Comparison of ENCODE assay signal across 19 cellular contexts in the genomic region with DNA sequence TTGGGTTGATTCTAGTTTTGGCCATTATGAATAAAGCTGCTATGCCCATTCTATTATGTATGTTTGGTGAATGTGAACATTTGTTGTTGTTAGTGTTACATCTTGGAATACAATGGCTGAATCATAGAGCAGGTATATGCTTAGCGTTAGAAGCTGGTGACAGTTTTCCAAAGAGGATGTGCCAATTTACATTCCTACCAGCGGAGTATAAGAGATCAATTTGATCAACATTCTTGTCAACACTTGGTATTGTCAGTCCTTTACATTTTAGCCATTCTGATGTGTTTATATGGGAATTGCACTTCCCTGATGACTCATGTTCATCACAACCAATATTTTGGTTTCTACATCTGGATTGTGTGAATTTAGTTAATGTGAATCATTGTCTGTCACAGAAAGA. TPM values are rescaled to one million over a fixed set of nuclear protein-coding genes. Genes with fewer than 3 reads are reported as not detected.
DNase-seq lines count a peak whose midpoint lies in the region; ATAC-seq, FAIRE-seq and TF ChIP-seq lines count a peak whose summit lies in the region.
"Had no signal": no experiment of that assay in that cellular context is flagged by ENCODE, and none has a peak within 500 bp of the region (broad histone marks: within the 10 kb centered on the region; RNA-seq: fewer than 3 reads in every experiment).

No MANE protein-coding gene starts in this region.

- CTCF ChIA-PET in A549 (lab: Yijun Ruan, JAX) = interaction anchor here (1.0 to 4.9 kb wide), 4 partner anchors 13 to 193 kb away, joined by 3 to 43 read pairs (median 12); no protein-coding TSS in a partner anchor
- CTCF ChIA-PET in K562 (lab: Yijun Ruan, JAX; ENCODE audit: low intra/inter-chr PET ratio) = no interaction called here

- TF ChIP-seq RAD21 in A549 (conservative IDR thresholded peaks at IDR 0.05 in 1 of 2, IDR thresholded peaks at IDR 0.05 in 1 of 2) (no peak), K562 (CRISPR knock-in tag; conservative IDR thresholded peaks at IDR 0.05 in 1 of 2, IDR thresholded peaks at IDR 0.05 in 1 of 2) (no peak)

- no peak overlapping the region for H3K4me3 ChIP-seq in A549
- no peak overlapping the region for H3K4me3 ChIP-seq in K562
- H3K4me3 ChIP-seq: GM23338 had no signal

- H3K9me1 ChIP-seq in K562 (ENCODE audit: control insufficient read depth, insufficient read depth, low read length) = no peaks in the 10 kb centered on the region

- ATAC-seq in A549 (no peak), K562 (no peak), HG02884 (IDR thresholded peaks at IDR 0.05; ENCODE audit: unreplicated experiment) (no peak), HG02840 (IDR thresholded peaks at IDR 0.05; ENCODE audit: low FRiP score, unreplicated experiment) (no peak)
- ATAC-seq: CD8-positive, alpha-beta T cell had no signal

- no TSS peak for BruUV-seq in K562 (replicated peaks; lab: Mats Ljungman, UMichigan)

- POLR2A ChIA-PET in A549 (lab: Yijun Ruan, JAX) (no interaction called here), K562 (lab: Yijun Ruan, JAX) (no interaction called here)

- no peaks in the 10 kb centered on the region for H3K36me3 ChIP-seq in K562 (ENCODE audit: control insufficient read depth, insufficient read depth, low read length)

- H3K4me2 ChIP-seq in A549 = no peak overlapping the region
- no peak overlapping the region for H3K4me2 ChIP-seq in K562 (ENCODE audit: insufficient read depth, low read length)
- H3K4me2 ChIP-seq: GM23338 had no signal

- H3K79me2 ChIP-seq in K562 (ENCODE audit: control insufficient read depth, insufficient read depth, low read length) = no peaks in the 10 kb centered on the region

- H3K4me1 ChIP-seq in A549 (peaks cover 8% of the 10 kb centered on the region; the same call in 2 of the 3 replicates), K562 (replicated peaks in 1 of 2; ENCODE audit: control insufficient read depth in 2 of 2, insufficient read depth in 2 of 2, low read length in 2 of 2) (no peaks in the 10 kb centered on the region)

- TF ChIP-seq EP300 in A549 (IDR thresholded peaks at IDR 0.05) (no peak), K562 (IDR thresholded peaks at IDR 0.05; ENCODE audit: low read length) (no peak)

- intact Hi-C loops in K562 (cut with micrococcal nuclease) = no loop called here

- no peak overlapping the region for H2AFZ ChIP-seq in K562 (ENCODE audit: low read depth, low read length)
- H2AFZ ChIP-seq: GM23338 had no signal

- H3K9ac ChIP-seq in K562 (ENCODE audit: insufficient read depth in 1 of 2, low read depth in 2 of 2, low read length in 2 of 2) = no peak overlapping the region

- 0 out of 3 replicates have a peak, but pooled peaks cover 2% of the 10 kb centered on the region for H3K9me3 ChIP-seq in A549
- no peaks in the 10 kb centered on the region for H3K9me3 ChIP-seq in K562 (replicated peaks; ENCODE audit: control insufficient read depth, insufficient read depth, low read depth, low read length)
- H3K9me3 ChIP-seq: Caco-2 had no signal

- TF ChIP-seq CTCF in A549 (IDR thresholded peaks at IDR 0.05) (no peak), K562 (IDR thresholded peaks at IDR 0.05 in 2 of 3, conservative IDR thresholded peaks at IDR 0.05 in 1 of 3; ENCODE audit: insufficient read depth in 2 of 3, low read depth in 1 of 3, low read length in 3 of 3) (no peak)

- in situ Hi-C loops in K562 (cut with MboI) = loop anchor here (25.0 kb wide), 1 partner anchor 1217 kb away; no protein-coding TSS in a partner anchor

- no peaks in the 10 kb centered on the region for H4K20me1 ChIP-seq in K562 (replicated peaks; ENCODE audit: control insufficient read depth, insufficient read depth, low read length)

- 77% methylated on average over 2 of the region's 2 CpGs for WGBS in A549 (ENCODE audit: missing lambda C conversion rate)
- 41% methylated on average over 2 of the region's 2 CpGs for WGBS in K562 (ENCODE audit: insufficient coverage, low coverage, missing lambda C conversion rate)

- FAIRE-seq in A549 (lab: Jason Lieb, UNC) (no peak), K562 (lab: Jason Lieb, UNC) (no peak), urothelium cell line (lab: Jason Lieb, UNC) (peak; percentile 27)
- FAIRE-seq: G401.6, GM12892 had no signal

- TF ChIP-seq POLR2A in A549 (IDR thresholded peaks at IDR 0.05; ENCODE audit: low read length) (no peak), K562 (conservative IDR thresholded peaks at IDR 0.05) (no peak)

- H3K27me3 ChIP-seq in K562 (ENCODE audit: control insufficient read depth in 2 of 2, insufficient read depth in 2 of 2, low read length in 2 of 2) = peaks cover 10 to 35% of the 10 kb centered on the region in 2 experiments; a peak in 3 of 5 replicates

- DNase-seq in A549 (ENCODE audit: low read depth in 1 of 2, low spot score in 1 of 2) (no peak), LHCN-M2 (ENCODE audit: low read depth) (peak; percentile 10), K562 (ENCODE audit: extremely low read depth in 1 of 4, low spot score in 3 of 4) (no peak), urothelium cell line (ENCODE audit: low spot score) (no peak), NCI-H345 treated with DMSO at 0.1 percent for 48 hours (lab: John Stamatoyannopoulos, UW; ENCODE audit: unreplicated experiment) (no peak)
- DNase-seq: 8988T; Caco-2; CD4-positive, CD25-positive, alpha-beta regulatory T cell; CD8-positive, alpha-beta T cell; DMS153; HCEC 1CT had no signal

- H3K27ac ChIP-seq in A549 (no peak overlapping the region), K562 (ENCODE audit: extremely low read depth, low read depth, low read length) (no peak overlapping the region)
- H3K27ac ChIP-seq: C4-2B had no signal

TF ChIP-seq in A549, 52 proteins besides CTCF, POLR2A, EP300 and RAD21:
- TF ChIP-seq POLR2AphosphoS2 (conservative IDR thresholded peaks at IDR 0.05; ENCODE audit: low read length) (no peak), ZFP36 (IDR thresholded peaks at IDR 0.05; ENCODE audit: borderline replicate concordance, partially characterized antibody) (peak; percentile 8)

TF ChIP-seq in K562, 482 proteins besides CTCF, POLR2A, EP300 and RAD21:
- TF ChIP-seq ZC3H8 (IDR thresholded peaks at IDR 0.05) (no peak), RBM25 (IDR thresholded peaks at IDR 0.05; ENCODE audit: low read depth, low read length, severe bottlenecking) (peak; percentile 18)

RNA-seq across cellular contexts. Expression of a gene that starts 37.8 kb away (rescaled TPM):
- polyA plus RNA-seq in A549 (2011; rRNA removed) (7.4 and 7.8 TPM in 2 replicates), A549 (2017; fragmentation: RNase III; extraction: RNeasy Plus Mini Kit Qiagen cat#74134 plus additional on column Dnase treatment) (1.5 to 1.7 TPM (median 1.5 TPM) in 3 replicates), K562 (2011; rRNA removed) (2.4 TPM in 2 replicates), K562 (2014; fragmentation: Illumina TruSeq; extraction: Trizol) (0.07 and 0.19 TPM in 2 replicates), K562 (2014; fragmentation: Nextera tagmentation; extraction: Ambion mirVana) (not detected), K562 (2014; rRNA removed) (0.01 and 0.19 TPM in 2 replicates)
- 2.2 TPM in 2 replicates for polyA plus RNA-seq in A549 (2012; cell fraction: cytosol; rRNA removed)
- polyA plus RNA-seq in A549 (2012; cell fraction: nucleus; rRNA removed) = 1.8 and 2.1 TPM in 2 replicates
- polyA minus RNA-seq in A549 (2011; rRNA and poly(A)+ RNA removed) = 9.4 and 15.2 TPM in 2 replicates
- total RNA-seq in LHCN-M2 (2014; rRNA removed) (0.46 and 0.83 TPM in 2 replicates), K562 (2014; rRNA removed) (not detected in 2 replicates), K562 (2014; rRNA removed; fragmentation: Illumina TruSeq; extraction: Trizol) (0.07 and 0.13 TPM in 2 replicates), K562 (2015; rRNA removed; fragmentation: Illumina TruSeq; extraction: Trizol) (0.08 and 0.11 TPM in 2 replicates), K562 (2021) (0.11 and 0.27 TPM in 2 replicates)
- polyA plus RNA-seq in LHCN-M2 (2012) = 0.22 TPM
- total RNA-seq in K562 (2011; cell fraction: chromatin; rRNA removed; ENCODE audit: low replicate concordance) = 1.1 and 1.5 TPM in 2 replicates
- total RNA-seq in K562 (2011; cell fraction: nucleolus; rRNA removed) = 0.39 and 0.67 TPM in 2 replicates
- 0.51 and 0.61 TPM in 2 replicates for total RNA-seq in K562 (2011; cell fraction: nucleoplasm; rRNA removed)
- polyA plus RNA-seq in K562 (2011; cell fraction: cytosol; rRNA removed) = 0.75 and 1.1 TPM in 2 replicates
- polyA plus RNA-seq in K562 (2011; cell fraction: nucleus; rRNA removed) = 2.6 and 4.8 TPM in 2 replicates
- 0.04 and 0.09 TPM in 2 replicates for polyA plus RNA-seq in K562 (2012)
- polyA minus RNA-seq in K562 (2011; rRNA and poly(A)+ RNA removed) = 3.2 and 4.1 TPM in 2 replicates
- 1.0 and 3.1 TPM in 2 replicates for polyA minus RNA-seq in K562 (2011; cell fraction: cytosol; rRNA and poly(A)+ RNA removed)
- polyA minus RNA-seq in K562 (2011; cell fraction: nucleus; rRNA and poly(A)+ RNA removed) = 2.7 and 3.8 TPM in 2 replicates
- total RNA-seq: A673 had no signal
- polyA plus RNA-seq: BJ had no signal
